Comparison of ENCODE assay signal across 1 cellular context in the genomic region with DNA sequence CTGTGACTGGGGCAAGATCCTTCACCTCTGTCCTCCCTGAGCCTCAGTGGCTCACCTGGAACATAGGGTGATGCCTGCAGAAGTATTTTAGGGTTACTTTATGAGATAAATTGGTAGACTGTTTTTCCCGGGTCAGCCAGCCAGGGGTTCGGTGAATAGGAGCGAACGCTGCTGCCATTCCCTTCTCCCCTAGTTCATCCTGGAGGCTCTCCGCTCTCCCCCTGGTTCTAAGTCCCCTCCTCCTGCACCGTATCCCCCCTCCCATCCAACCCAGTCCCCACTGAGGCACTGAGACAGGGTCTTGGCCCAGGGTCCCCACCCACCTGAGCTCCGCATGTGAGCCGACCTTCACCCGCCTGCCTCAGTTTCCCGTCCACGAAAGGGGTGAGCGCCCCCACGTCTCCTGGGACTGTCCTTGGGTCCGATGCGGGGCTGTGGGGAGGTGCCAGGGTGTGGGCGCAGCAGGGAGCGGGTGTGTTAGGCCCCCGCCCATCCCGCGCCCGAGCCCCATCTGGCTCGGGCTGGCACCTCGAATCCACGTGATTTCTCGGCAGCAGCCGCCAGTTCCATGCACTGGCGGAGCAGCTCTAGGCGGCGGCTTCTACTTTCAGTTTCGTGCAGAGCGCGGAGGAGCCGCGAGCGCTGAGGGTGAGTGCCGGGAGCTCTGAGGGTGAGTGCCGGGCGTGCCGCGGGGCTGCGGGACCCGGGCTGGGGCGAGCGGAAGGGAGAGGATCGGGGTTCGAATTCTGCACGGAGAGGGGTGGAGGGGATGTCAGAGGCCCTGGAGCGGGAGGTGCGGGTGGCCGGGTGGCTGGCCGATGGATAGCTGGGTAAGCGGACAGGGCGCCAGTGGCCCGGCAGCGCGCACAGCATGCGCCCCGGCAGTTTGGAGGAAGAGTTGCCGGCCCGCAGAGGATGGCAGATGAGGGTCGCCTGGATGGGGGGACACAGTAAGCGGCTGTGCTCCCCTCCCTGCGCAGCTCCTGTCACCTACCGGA.
TF ChIP-seq lines count a peak whose summit lies in the region.

A gene with protein sequence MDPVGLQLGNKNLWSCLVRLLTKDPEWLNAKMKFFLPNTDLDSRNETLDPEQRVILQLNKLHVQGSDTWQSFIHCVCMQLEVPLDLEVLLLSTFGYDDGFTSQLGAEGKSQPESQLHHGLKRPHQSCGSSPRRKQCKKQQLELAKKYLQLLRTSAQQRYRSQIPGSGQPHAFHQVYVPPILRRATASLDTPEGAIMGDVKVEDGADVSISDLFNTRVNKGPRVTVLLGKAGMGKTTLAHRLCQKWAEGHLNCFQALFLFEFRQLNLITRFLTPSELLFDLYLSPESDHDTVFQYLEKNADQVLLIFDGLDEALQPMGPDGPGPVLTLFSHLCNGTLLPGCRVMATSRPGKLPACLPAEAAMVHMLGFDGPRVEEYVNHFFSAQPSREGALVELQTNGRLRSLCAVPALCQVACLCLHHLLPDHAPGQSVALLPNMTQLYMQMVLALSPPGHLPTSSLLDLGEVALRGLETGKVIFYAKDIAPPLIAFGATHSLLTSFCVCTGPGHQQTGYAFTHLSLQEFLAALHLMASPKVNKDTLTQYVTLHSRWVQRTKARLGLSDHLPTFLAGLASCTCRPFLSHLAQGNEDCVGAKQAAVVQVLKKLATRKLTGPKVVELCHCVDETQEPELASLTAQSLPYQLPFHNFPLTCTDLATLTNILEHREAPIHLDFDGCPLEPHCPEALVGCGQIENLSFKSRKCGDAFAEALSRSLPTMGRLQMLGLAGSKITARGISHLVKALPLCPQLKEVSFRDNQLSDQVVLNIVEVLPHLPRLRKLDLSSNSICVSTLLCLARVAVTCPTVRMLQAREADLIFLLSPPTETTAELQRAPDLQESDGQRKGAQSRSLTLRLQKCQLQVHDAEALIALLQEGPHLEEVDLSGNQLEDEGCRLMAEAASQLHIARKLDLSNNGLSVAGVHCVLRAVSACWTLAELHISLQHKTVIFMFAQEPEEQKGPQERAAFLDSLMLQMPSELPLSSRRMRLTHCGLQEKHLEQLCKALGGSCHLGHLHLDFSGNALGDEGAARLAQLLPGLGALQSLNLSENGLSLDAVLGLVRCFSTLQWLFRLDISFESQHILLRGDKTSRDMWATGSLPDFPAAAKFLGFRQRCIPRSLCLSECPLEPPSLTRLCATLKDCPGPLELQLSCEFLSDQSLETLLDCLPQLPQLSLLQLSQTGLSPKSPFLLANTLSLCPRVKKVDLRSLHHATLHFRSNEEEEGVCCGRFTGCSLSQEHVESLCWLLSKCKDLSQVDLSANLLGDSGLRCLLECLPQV (N-terminal part only) (plus strand): TSS at position 610 of the 998 bp plus-strand sequence. CDS start 31,156 bp downstream, outside the sequence.

TF ChIP-seq in HepG2, 621 proteins besides CTCF, POLR2A, EP300 and RAD21 (continued from another document and continues in another):
- TF ChIP-seq, protein P1, sequence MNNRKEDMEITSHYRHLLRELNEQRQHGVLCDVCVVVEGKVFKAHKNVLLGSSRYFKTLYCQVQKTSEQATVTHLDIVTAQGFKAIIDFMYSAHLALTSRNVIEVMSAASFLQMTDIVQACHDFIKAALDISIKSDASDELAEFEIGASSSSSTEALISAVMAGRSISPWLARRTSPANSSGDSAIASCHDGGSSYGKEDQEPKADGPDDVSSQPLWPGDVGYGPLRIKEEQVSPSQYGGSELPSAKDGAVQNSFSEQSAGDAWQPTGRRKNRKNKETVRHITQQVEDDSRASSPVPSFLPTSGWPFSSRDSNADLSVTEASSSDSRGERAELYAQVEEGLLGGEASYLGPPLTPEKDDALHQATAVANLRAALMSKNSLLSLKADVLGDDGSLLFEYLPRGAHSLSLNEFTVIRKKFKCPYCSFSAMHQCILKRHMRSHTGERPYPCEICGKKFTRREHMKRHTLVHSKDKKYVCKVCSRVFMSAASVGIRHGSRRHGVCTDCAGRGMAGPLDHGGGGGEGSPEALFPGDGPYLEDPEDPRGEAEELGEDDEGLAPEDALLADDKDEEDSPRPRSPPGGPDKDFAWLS (CRISPR knock-in tag; IDR thresholded peaks at IDR 0.05; ENCODE audit: borderline replicate concordance), result no peak
- TF ChIP-seq, protein P2, sequence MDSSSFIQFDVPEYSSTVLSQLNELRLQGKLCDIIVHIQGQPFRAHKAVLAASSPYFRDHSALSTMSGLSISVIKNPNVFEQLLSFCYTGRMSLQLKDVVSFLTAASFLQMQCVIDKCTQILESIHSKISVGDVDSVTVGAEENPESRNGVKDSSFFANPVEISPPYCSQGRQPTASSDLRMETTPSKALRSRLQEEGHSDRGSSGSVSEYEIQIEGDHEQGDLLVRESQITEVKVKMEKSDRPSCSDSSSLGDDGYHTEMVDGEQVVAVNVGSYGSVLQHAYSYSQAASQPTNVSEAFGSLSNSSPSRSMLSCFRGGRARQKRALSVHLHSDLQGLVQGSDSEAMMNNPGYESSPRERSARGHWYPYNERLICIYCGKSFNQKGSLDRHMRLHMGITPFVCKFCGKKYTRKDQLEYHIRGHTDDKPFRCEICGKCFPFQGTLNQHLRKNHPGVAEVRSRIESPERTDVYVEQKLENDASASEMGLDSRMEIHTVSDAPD (CRISPR knock-in tag; IDR thresholded peaks at IDR 0.05), result no peak
- TF ChIP-seq ZNF713 (CRISPR knock-in tag; IDR thresholded peaks at IDR 0.05) (no peak), ZNF232 (CRISPR knock-in tag; IDR thresholded peaks at IDR 0.05; ENCODE audit: borderline replicate concordance) (0 out of 2 replicates have a peak, but pooled peaks have one; percentile 49), MED13 (CRISPR knock-in tag; IDR thresholded peaks at IDR 0.05) (peak; percentile 44; the same call in 1 of the 2 replicates), ZMYM2 (CRISPR knock-in tag; IDR thresholded peaks at IDR 0.05) (no peak), FOXP1 (IDR thresholded peaks at IDR 0.05) (no peak), FOXP1 (CRISPR knock-in tag; IDR thresholded peaks at IDR 0.05) (no peak), NCOA2 (CRISPR knock-in tag; IDR thresholded peaks at IDR 0.05) (peak; percentile 70), ZNF331 (CRISPR knock-in tag; IDR thresholded peaks at IDR 0.05) (peak; percentile 63; the same call in 1 of the 2 replicates), PHF21A (CRISPR knock-in tag; IDR thresholded peaks at IDR 0.05) (peak; percentile 64; the same call in 1 of the 2 replicates), TAF1 (CRISPR knock-in tag; IDR thresholded peaks at IDR 0.05) (peak; percentile 71), HOXA5 (CRISPR knock-in tag; IDR thresholded peaks at IDR 0.05) (peak; percentile 44; the same call in 1 of the 2 replicates), GATAD2A (CRISPR knock-in tag; IDR thresholded peaks at IDR 0.05) (peak; percentile 54; the same call in 1 of the 2 replicates), FOXA3 (CRISPR knock-in tag; IDR thresholded peaks at IDR 0.05) (peak; percentile 30; the same call in 1 of the 2 replicates), PPARG (CRISPR knock-in tag; conservative IDR thresholded peaks at IDR 0.05) (0 out of 2 replicates have a peak, but pooled peaks have one; percentile 10), ZNF274 (CRISPR knock-in tag; IDR thresholded peaks at IDR 0.05) (peak; percentile 85; the same call in 1 of the 2 replicates), ZNF33B (CRISPR knock-in tag; IDR thresholded peaks at IDR 0.05) (0 out of 2 replicates have a peak, but pooled peaks have one; percentile 63), ZNF264 (CRISPR knock-in tag; IDR thresholded peaks at IDR 0.05) (0 out of 2 replicates have a peak, but pooled peaks have one; percentile 38), ZNF850 (CRISPR knock-in tag; conservative IDR thresholded peaks at IDR 0.05) (0 out of 2 replicates have a peak, but pooled peaks have one; percentile 77), MAF1 (CRISPR knock-in tag; IDR thresholded peaks at IDR 0.05; ENCODE audit: borderline replicate concordance) (peak; percentile 36; the same call in 1 of the 2 replicates), ZNF136 (CRISPR knock-in tag; IDR thresholded peaks at IDR 0.05; ENCODE audit: low read depth) (peak; percentile 91), SRSF1 (optimal IDR thresholded peaks at IDR 0.05; ENCODE audit: low read depth, low read length) (peak; percentile 70)
- TF ChIP-seq, protein P3, sequence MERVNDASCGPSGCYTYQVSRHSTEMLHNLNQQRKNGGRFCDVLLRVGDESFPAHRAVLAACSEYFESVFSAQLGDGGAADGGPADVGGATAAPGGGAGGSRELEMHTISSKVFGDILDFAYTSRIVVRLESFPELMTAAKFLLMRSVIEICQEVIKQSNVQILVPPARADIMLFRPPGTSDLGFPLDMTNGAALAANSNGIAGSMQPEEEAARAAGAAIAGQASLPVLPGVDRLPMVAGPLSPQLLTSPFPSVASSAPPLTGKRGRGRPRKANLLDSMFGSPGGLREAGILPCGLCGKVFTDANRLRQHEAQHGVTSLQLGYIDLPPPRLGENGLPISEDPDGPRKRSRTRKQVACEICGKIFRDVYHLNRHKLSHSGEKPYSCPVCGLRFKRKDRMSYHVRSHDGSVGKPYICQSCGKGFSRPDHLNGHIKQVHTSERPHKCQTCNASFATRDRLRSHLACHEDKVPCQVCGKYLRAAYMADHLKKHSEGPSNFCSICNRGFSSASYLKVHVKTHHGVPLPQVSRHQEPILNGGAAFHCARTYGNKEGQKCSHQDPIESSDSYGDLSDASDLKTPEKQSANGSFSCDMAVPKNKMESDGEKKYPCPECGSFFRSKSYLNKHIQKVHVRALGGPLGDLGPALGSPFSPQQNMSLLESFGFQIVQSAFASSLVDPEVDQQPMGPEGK (CRISPR knock-in tag; IDR thresholded peaks at IDR 0.05), result peak; percentile 48
- TF ChIP-seq, protein P4, sequence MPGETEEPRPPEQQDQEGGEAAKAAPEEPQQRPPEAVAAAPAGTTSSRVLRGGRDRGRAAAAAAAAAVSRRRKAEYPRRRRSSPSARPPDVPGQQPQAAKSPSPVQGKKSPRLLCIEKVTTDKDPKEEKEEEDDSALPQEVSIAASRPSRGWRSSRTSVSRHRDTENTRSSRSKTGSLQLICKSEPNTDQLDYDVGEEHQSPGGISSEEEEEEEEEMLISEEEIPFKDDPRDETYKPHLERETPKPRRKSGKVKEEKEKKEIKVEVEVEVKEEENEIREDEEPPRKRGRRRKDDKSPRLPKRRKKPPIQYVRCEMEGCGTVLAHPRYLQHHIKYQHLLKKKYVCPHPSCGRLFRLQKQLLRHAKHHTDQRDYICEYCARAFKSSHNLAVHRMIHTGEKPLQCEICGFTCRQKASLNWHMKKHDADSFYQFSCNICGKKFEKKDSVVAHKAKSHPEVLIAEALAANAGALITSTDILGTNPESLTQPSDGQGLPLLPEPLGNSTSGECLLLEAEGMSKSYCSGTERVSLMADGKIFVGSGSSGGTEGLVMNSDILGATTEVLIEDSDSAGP (CRISPR knock-in tag; IDR thresholded peaks at IDR 0.05; ENCODE audit: borderline replicate concordance), result peak; percentile 79; the same call in 1 of the 2 replicates
- TF ChIP-seq, protein P5, sequence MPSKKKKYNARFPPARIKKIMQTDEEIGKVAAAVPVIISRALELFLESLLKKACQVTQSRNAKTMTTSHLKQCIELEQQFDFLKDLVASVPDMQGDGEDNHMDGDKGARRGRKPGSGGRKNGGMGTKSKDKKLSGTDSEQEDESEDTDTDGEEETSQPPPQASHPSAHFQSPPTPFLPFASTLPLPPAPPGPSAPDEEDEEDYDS (CRISPR knock-in tag; IDR thresholded peaks at IDR 0.05), result 0 out of 2 replicates have a peak, but pooled peaks have one; percentile 19
- TF ChIP-seq, protein P6, sequence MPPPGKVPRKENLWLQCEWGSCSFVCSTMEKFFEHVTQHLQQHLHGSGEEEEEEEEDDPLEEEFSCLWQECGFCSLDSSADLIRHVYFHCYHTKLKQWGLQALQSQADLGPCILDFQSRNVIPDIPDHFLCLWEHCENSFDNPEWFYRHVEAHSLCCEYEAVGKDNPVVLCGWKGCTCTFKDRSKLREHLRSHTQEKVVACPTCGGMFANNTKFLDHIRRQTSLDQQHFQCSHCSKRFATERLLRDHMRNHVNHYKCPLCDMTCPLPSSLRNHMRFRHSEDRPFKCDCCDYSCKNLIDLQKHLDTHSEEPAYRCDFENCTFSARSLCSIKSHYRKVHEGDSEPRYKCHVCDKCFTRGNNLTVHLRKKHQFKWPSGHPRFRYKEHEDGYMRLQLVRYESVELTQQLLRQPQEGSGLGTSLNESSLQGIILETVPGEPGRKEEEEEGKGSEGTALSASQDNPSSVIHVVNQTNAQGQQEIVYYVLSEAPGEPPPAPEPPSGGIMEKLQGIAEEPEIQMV (CRISPR knock-in tag; IDR thresholded peaks at IDR 0.05; ENCODE audit: low read depth), result 0 out of 2 replicates have a peak, but pooled peaks have one; percentile 63
- TF ChIP-seq, protein P7, sequence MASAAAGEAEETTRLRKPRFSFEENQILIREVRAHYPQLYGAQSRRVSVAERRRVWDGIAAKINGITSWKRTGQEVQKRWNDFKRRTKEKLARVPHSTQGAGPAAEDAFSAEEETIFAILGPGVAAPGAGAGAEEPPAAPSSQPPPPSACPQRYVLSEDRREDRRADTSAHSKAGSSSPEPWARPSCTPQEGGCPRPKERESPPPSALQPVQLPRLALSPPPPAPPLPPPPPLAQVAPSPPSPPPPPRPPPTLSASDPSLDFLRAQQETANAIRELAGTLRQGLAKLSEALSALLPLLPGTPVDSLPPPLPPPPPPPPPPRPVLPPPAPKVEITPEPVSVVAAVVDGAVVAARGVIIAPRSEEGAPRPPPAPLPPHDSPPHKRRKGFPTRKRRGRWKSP (CRISPR knock-in tag; IDR thresholded peaks at IDR 0.05), result peak; percentile 75; the same call in 1 of the 2 replicates
- TF ChIP-seq, protein P8, sequence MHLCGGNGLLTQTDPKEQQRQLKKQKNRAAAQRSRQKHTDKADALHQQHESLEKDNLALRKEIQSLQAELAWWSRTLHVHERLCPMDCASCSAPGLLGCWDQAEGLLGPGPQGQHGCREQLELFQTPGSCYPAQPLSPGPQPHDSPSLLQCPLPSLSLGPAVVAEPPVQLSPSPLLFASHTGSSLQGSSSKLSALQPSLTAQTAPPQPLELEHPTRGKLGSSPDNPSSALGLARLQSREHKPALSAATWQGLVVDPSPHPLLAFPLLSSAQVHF (CRISPR knock-in tag; IDR thresholded peaks at IDR 0.05), result peak; percentile 44; the same call in 1 of the 2 replicates
- TF ChIP-seq, protein P9, sequence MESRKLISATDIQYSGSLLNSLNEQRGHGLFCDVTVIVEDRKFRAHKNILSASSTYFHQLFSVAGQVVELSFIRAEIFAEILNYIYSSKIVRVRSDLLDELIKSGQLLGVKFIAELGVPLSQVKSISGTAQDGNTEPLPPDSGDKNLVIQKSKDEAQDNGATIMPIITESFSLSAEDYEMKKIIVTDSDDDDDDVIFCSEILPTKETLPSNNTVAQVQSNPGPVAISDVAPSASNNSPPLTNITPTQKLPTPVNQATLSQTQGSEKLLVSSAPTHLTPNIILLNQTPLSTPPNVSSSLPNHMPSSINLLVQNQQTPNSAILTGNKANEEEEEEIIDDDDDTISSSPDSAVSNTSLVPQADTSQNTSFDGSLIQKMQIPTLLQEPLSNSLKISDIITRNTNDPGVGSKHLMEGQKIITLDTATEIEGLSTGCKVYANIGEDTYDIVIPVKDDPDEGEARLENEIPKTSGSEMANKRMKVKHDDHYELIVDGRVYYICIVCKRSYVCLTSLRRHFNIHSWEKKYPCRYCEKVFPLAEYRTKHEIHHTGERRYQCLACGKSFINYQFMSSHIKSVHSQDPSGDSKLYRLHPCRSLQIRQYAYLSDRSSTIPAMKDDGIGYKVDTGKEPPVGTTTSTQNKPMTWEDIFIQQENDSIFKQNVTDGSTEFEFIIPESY (CRISPR knock-in tag; IDR thresholded peaks at IDR 0.05), result no peak
